In the genomic region with DNA sequence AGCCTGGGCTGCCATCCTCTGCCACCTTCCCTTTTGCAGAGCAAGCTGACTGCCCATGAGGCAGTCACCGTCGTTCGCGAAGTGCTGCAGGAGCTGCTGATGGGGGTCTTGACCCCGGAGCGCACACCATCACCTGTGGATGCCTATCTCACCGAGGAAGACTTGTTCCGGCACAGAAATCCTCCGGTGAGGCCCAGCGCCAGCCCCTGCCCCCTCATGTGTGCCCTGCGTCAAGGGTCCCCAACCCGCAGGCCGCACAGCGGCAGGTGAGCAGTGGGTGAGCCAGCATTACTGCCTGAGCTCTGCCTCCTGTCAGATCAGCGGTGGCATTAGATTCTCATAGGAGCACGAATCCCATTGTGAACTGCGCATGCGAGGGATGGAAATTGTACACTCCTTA, we compare ENCODE assay signal across 8 cellular contexts. TPM values are rescaled to one million over a fixed set of nuclear protein-coding genes. Genes with fewer than 3 reads are reported as not detected.
"Had no signal": no experiment of that assay in that cellular context is flagged by ENCODE, and none has a peak within 500 bp of the region (broad histone marks: within the 10 kb centered on the region; RNA-seq: fewer than 3 reads in every experiment).

No MANE protein-coding gene starts in this region.

- DNase-seq: IMR-90, KBM-7 had no signal

- H3K27ac ChIP-seq: HL-60 had no signal

- ATAC-seq: HepG2, K562 had no signal

- H3K4me3 ChIP-seq: K562 had no signal

RNA-seq across cellular contexts. Expression of gene EPN3, which starts 7.7 kb away (rescaled TPM):
- total RNA-seq: HT1080, IMR-90 had no signal
- polyA plus RNA-seq: IgD-negative memory B cell, K562 had no signal

RNA-seq across cellular contexts. Expression of gene MYCBPAP, which starts 16.6 kb away (rescaled TPM):
- total RNA-seq: HT-29, HT1080, K562 had no signal
- polyA plus RNA-seq: K562 had no signal

RNA-seq across cellular contexts. Expression of gene CACNA1G, which starts 35.7 kb away (rescaled TPM):
- total RNA-seq: K562 had no signal
- polyA plus RNA-seq: HepG2, IgD-negative memory B cell had no signal
